ENCODE assay signal across 8 cellular contexts in genomic region chr3:16480861-16481569, GRCh38. TPM values are rescaled to one million over a fixed set of nuclear protein-coding genes. Genes with fewer than 3 reads are reported as not detected.
DNase-seq lines count a peak whose midpoint lies in the region; ATAC-seq and TF ChIP-seq lines count a peak whose summit lies in the region.

No MANE protein-coding gene starts in this region.

- no peak for TF ChIP-seq CTCF in HEK293 (tag by site-specific recombination; IDR thresholded peaks at IDR 0.05)
- no peak for TF ChIP-seq CTCF in left lung (IDR thresholded peaks at IDR 0.05)
- TF ChIP-seq CTCF in WERI-Rb-1 (IDR thresholded peaks at IDR 0.05; ENCODE audit: low read depth, low read length): no peak

- peak overlapping the region; percentile 35 for H3K4me3 ChIP-seq in CD8-positive, alpha-beta memory T cell (ENCODE audit: low read length)
- H3K4me3 ChIP-seq in HEK293 (ENCODE audit: low read depth, low read length): no peak overlapping the region
- no peak overlapping the region for H3K4me3 ChIP-seq in left lung
- no peak overlapping the region for H3K4me3 ChIP-seq in WERI-Rb-1 (ENCODE audit: low read depth, low read length)

- H3K9me3 Mint-ChIP-seq in CD8-positive, alpha-beta memory T cell: no peaks in the 10 kb centered on the region
- peaks cover 2% of the 10 kb centered on the region for H3K9me3 Mint-ChIP-seq in activated CD4-positive, alpha-beta memory T cell treated with anti-CD3 and anti-CD28 coated beads for 36 hours

- peaks cover 5 to 55% (median 8%) of the 10 kb centered on the region in 3 donors for H3K36me3 Mint-ChIP-seq in CD8-positive, alpha-beta memory T cell
- H3K36me3 Mint-ChIP-seq in activated CD4-positive, alpha-beta memory T cell treated with anti-CD3 and anti-CD28 coated beads for 36 hours: peaks cover 42% of the 10 kb centered on the region

- peak overlapping the region; percentile 1 for H3K27ac ChIP-seq in CD8-positive, alpha-beta memory T cell (ENCODE audit: low read depth, low read length)
- H3K27ac ChIP-seq in HEK293 (ENCODE audit: extremely low read depth, low read depth, low read length) (no peak overlapping the region), left lung (peak overlapping the region; percentile 55 to 64), WERI-Rb-1 (no peak overlapping the region)

- H3K36me3 ChIP-seq in CD8-positive, alpha-beta memory T cell (ENCODE audit: insufficient read depth, low read length): no peaks in the 10 kb centered on the region
- H3K36me3 ChIP-seq in HEK293 (ENCODE audit: control insufficient read depth in 2 of 2, insufficient read depth in 1 of 2, low read length in 2 of 2) (no peaks in the 10 kb centered on the region), left lung (no peaks in the 10 kb centered on the region), WERI-Rb-1 (no peaks in the 10 kb centered on the region)

- H3K27me3 Mint-ChIP-seq in CD8-positive, alpha-beta memory T cell: peaks cover 0 to 1% of the 10 kb centered on the region in 2 donors
- H3K27me3 Mint-ChIP-seq in activated CD4-positive, alpha-beta memory T cell treated with anti-CD3 and anti-CD28 coated beads for 36 hours: no peaks in the 10 kb centered on the region

- peak in 2 of 5 donors; percentile 18 to 56 for DNase-seq in CD8-positive, alpha-beta memory T cell
- DNase-seq in activated CD4-positive, alpha-beta memory T cell treated with anti-CD3 and anti-CD28 coated beads for 36 hours: no peak
- DNase-seq in left lung: no peak
- no peak for DNase-seq in NCI-H526 treated with DMSO at 0.1 percent for 48 hours (lab: John Stamatoyannopoulos, UW)
- no peak for DNase-seq in NCI-H82 (lab: John Stamatoyannopoulos, UW)
- DNase-seq in WERI-Rb-1: no peak
- DNase-seq in anterior cingulate cortex (lab: John Stamatoyannopoulos, UW): no peak

- POLR2A ChIA-PET in CD8-positive, alpha-beta memory T cell (lab: Charles Lee): interaction anchor here (2.0 kb wide), 1 partner anchor 31 kb away, joined by 8 read pairs; no protein-coding TSS in a partner anchor
- POLR2A ChIA-PET in HEK293 (lab: Yijun Ruan, JAX): no interaction called here
- POLR2A ChIA-PET in activated CD4-positive, alpha-beta memory T cell treated with anti-CD3 and anti-CD28 coated beads for 36 hours (lab: Charles Lee): no interaction called here

- intact Hi-C loops in activated CD4-positive, alpha-beta memory T cell treated with anti-CD3 and anti-CD28 coated beads for 36 hours (cut with micrococcal nuclease): loop anchor here (1.0 to 2.0 kb wide), 2 partner anchors 31 to 40 kb away; no protein-coding TSS in a partner anchor
- intact Hi-C loops in left lung (cut with DNase I): no loop called here

- CTCF ChIA-PET in CD8-positive, alpha-beta memory T cell (lab: Charles Lee): interaction anchor here (1.3 to 1.7 kb wide), 2 partner anchors 13 to 31 kb away, joined by 3 to 5 read pairs; no protein-coding TSS in a partner anchor
- CTCF ChIA-PET in HEK293 (lab: Yijun Ruan, JAX): interaction anchor here (0.7 kb wide), 2 partner anchors 23 to 88 kb away, joined by 3 read pairs; no protein-coding TSS in a partner anchor
- CTCF ChIA-PET in activated CD4-positive, alpha-beta memory T cell treated with anti-CD3 and anti-CD28 coated beads for 36 hours (lab: Charles Lee): no interaction called here

- H3K4me3 Mint-ChIP-seq in CD8-positive, alpha-beta memory T cell: peak overlapping the region; percentile 16 to 85 (median 68)
- H3K4me3 Mint-ChIP-seq in activated CD4-positive, alpha-beta memory T cell treated with anti-CD3 and anti-CD28 coated beads for 36 hours: peak overlapping the region; percentile 1

- ATAC-seq in left lung: peak; percentile 5

- peaks cover 76 to 100% (median 98%) of the 10 kb centered on the region in 3 donors for H3K4me1 Mint-ChIP-seq in CD8-positive, alpha-beta memory T cell
- H3K4me1 Mint-ChIP-seq in activated CD4-positive, alpha-beta memory T cell treated with anti-CD3 and anti-CD28 coated beads for 36 hours (ENCODE audit: low read depth): peaks cover 81% of the 10 kb centered on the region

- no peaks in the 10 kb centered on the region for H3K9me3 ChIP-seq in CD8-positive, alpha-beta memory T cell (ENCODE audit: low read length)
- no peaks in the 10 kb centered on the region for H3K9me3 ChIP-seq in HEK293 (ENCODE audit: control insufficient read depth, insufficient read depth, low read depth, low read length)
- no peaks in the 10 kb centered on the region for H3K9me3 ChIP-seq in left lung
- H3K9me3 ChIP-seq in WERI-Rb-1 (ENCODE audit: severe bottlenecking): no peaks in the 10 kb centered on the region

- H3K4me1 ChIP-seq in CD8-positive, alpha-beta memory T cell (ENCODE audit: insufficient read depth, low read length): peaks cover 53% of the 10 kb centered on the region
- H3K4me1 ChIP-seq in HEK293 (ENCODE audit: control insufficient read depth, insufficient read depth, low read length): peaks cover 39% of the 10 kb centered on the region
- H3K4me1 ChIP-seq in left lung: peaks cover 33 to 42% of the 10 kb centered on the region in 2 donors

- peak overlapping the region; percentile 51 to 96 (median 86) for H3K27ac Mint-ChIP-seq in CD8-positive, alpha-beta memory T cell
- H3K27ac Mint-ChIP-seq in activated CD4-positive, alpha-beta memory T cell treated with anti-CD3 and anti-CD28 coated beads for 36 hours: peak overlapping the region; percentile 66

- H3K27me3 ChIP-seq in CD8-positive, alpha-beta memory T cell (ENCODE audit: insufficient read depth, low read length, poor library complexity, severe bottlenecking): no peaks in the 10 kb centered on the region
- H3K27me3 ChIP-seq in left lung: no peaks in the 10 kb centered on the region
- H3K27me3 ChIP-seq in WERI-Rb-1 (ENCODE audit: insufficient read depth, low read depth, severe bottlenecking): no peaks in the 10 kb centered on the region

TF ChIP-seq in HEK293, 187 proteins besides CTCF, POLR2A, EP300 and RAD21:
- TF ChIP-seq ZBTB7A (tag by site-specific recombination; IDR thresholded peaks at IDR 0.05; ENCODE audit: low read depth): no peak
- TF ChIP-seq ZNF664 (tag by site-specific recombination; IDR thresholded peaks at IDR 0.05): peak; percentile 42; the same call in 1 of the 2 replicates
- TF ChIP-seq ZNF169 (tag by site-specific recombination; IDR thresholded peaks at IDR 0.05): no peak
- TF ChIP-seq HOXC10 (CRISPR knock-in tag; IDR thresholded peaks at IDR 0.05): no peak
- no peak for TF ChIP-seq TCF7L2 (IDR thresholded peaks at IDR 0.05; ENCODE audit: borderline replicate concordance, low read depth, low read length)
- TF ChIP-seq ZNF473 (tag by site-specific recombination; IDR thresholded peaks at IDR 0.05): no peak
- TF ChIP-seq ZNF394 (tag by site-specific recombination; IDR thresholded peaks at IDR 0.05; ENCODE audit: borderline replicate concordance): peak; percentile 41; the same call in 1 of the 2 replicates
- TF ChIP-seq KLF8 (tag by site-specific recombination; IDR thresholded peaks at IDR 0.05): no peak
- TF ChIP-seq, protein P1, sequence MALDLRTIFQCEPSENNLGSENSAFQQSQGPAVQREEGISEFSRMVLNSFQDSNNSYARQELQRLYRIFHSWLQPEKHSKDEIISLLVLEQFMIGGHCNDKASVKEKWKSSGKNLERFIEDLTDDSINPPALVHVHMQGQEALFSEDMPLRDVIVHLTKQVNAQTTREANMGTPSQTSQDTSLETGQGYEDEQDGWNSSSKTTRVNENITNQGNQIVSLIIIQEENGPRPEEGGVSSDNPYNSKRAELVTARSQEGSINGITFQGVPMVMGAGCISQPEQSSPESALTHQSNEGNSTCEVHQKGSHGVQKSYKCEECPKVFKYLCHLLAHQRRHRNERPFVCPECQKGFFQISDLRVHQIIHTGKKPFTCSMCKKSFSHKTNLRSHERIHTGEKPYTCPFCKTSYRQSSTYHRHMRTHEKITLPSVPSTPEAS (tag by site-specific recombination; IDR thresholded peaks at IDR 0.05): peak; percentile 89
TF ChIP-seq in HEK293: peak in this region for 3.

RNA-seq across cellular contexts. Expression of gene RFTN1, which starts 32.5 kb away (rescaled TPM):
- 100 to 1,000 TPM; 125 to 126 TPM for total RNA-seq in CD8-positive, alpha-beta memory T cell
- 87.4 TPM for polyA plus RNA-seq in CD8-positive, alpha-beta memory T cell
- total RNA-seq in activated CD4-positive, alpha-beta memory T cell treated with anti-CD3 and anti-CD28 coated beads for 36 hours: 100 to 1,000 TPM; 104 to 106 TPM
- total RNA-seq in left lung: 10 to 100 TPM; 47.2 to 85.1 TPM

Comparison
In these comparisons a context has a peak if more than half of its experiments do, and no peak if none do; other contexts are left out.
1. H3K27ac ChIP-seq: peak in CD8-positive, alpha-beta memory T cell (single experiment) and left lung (2 of 2); none in HEK293 (single experiment) and WERI-Rb-1 (single experiment).